In the genomic region with DNA sequence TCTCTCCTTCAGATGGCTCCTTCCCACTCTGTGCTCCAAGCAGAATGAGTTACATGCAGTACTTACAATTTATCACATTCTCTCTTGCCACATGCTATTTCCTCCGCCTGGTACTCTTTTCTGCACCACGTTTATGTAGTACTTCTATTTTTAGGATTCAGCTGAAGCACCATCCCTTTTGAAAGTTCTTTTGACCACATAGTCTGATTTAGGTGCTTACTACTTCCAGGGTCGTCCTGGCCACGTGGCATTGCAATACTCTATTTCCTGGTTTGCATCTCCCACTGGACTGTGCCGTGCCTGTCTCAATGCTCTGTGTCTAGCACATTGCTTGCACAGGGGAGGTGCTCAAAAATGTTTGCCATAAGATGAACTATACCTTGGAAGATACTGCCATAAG, we compare ENCODE assay signal across 1 cellular context.
TF ChIP-seq lines count a peak whose summit lies in the region.

No MANE protein-coding gene starts in this region.

TF ChIP-seq in GM12878, 131 proteins besides CTCF, POLR2A, EP300 and RAD21:
- TF ChIP-seq NR2C1 (IDR thresholded peaks at IDR 0.05), result peak; percentile 13; the same call in 1 of the 2 replicates
- no peak for TF ChIP-seq LARP7 (IDR thresholded peaks at IDR 0.05)
- TF ChIP-seq SREBF2 (IDR thresholded peaks at IDR 0.05; ENCODE audit: low read length), result no peak
- TF ChIP-seq, protein P1, sequence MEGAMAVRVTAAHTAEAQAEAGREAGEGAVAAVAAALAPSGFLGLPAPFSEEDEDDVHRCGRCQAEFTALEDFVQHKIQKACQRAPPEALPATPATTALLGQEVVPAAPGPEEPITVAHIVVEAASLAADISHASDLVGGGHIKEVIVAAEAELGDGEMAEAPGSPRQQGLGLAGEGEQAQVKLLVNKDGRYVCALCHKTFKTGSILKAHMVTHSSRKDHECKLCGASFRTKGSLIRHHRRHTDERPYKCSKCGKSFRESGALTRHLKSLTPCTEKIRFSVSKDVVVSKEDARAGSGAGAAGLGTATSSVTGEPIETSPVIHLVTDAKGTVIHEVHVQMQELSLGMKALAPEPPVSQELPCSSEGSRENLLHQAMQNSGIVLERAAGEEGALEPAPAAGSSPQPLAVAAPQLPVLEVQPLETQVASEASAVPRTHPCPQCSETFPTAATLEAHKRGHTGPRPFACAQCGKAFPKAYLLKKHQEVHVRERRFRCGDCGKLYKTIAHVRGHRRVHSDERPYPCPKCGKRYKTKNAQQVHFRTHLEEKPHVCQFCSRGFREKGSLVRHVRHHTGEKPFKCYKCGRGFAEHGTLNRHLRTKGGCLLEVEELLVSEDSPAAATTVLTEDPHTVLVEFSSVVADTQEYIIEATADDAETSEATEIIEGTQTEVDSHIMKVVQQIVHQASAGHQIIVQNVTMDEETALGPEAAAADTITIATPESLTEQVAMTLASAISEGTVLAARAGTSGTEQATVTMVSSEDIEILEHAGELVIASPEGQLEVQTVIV (IDR thresholded peaks at IDR 0.05; ENCODE audit: borderline replicate concordance, partially characterized antibody), result no peak
- TF ChIP-seq RUNX3 (IDR thresholded peaks at IDR 0.05; ENCODE audit: low read length), result peak; percentile 73
- TF ChIP-seq KAT2A (conservative IDR thresholded peaks at IDR 0.05; ENCODE audit: control insufficient read depth, low read depth, low read length), result no peak
- no peak for TF ChIP-seq EGR1 (IDR thresholded peaks at IDR 0.05; ENCODE audit: borderline replicate concordance in 1 of 2, low read depth in 2 of 2, low read length in 2 of 2)
- TF ChIP-seq IKZF2 (IDR thresholded peaks at IDR 0.05), result peak in 1 of 2 experiments; percentile 30; a peak in 2 of 4 replicates
- TF ChIP-seq, protein P2, sequence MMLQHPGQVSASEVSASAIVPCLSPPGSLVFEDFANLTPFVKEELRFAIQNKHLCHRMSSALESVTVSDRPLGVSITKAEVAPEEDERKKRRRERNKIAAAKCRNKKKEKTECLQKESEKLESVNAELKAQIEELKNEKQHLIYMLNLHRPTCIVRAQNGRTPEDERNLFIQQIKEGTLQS (IDR thresholded peaks at IDR 0.05; ENCODE audit: borderline replicate concordance, extremely low read depth, low read depth, low read length), result no peak
- TF ChIP-seq RAD51 (IDR thresholded peaks at IDR 0.05), result peak; percentile 45; the same call in 1 of the 2 replicates
- TF ChIP-seq RCOR1 (conservative IDR thresholded peaks at IDR 0.05; ENCODE audit: low read depth, low read length), result no peak
- peak in 1 of 2 experiments; percentile 62; a peak in 1 of 4 replicates for TF ChIP-seq ETV6 (conservative IDR thresholded peaks at IDR 0.05 in 1 of 2, IDR thresholded peaks at IDR 0.05 in 1 of 2; ENCODE audit: borderline replicate concordance in 1 of 2, low read depth in 1 of 2)
- TF ChIP-seq, protein P3, sequence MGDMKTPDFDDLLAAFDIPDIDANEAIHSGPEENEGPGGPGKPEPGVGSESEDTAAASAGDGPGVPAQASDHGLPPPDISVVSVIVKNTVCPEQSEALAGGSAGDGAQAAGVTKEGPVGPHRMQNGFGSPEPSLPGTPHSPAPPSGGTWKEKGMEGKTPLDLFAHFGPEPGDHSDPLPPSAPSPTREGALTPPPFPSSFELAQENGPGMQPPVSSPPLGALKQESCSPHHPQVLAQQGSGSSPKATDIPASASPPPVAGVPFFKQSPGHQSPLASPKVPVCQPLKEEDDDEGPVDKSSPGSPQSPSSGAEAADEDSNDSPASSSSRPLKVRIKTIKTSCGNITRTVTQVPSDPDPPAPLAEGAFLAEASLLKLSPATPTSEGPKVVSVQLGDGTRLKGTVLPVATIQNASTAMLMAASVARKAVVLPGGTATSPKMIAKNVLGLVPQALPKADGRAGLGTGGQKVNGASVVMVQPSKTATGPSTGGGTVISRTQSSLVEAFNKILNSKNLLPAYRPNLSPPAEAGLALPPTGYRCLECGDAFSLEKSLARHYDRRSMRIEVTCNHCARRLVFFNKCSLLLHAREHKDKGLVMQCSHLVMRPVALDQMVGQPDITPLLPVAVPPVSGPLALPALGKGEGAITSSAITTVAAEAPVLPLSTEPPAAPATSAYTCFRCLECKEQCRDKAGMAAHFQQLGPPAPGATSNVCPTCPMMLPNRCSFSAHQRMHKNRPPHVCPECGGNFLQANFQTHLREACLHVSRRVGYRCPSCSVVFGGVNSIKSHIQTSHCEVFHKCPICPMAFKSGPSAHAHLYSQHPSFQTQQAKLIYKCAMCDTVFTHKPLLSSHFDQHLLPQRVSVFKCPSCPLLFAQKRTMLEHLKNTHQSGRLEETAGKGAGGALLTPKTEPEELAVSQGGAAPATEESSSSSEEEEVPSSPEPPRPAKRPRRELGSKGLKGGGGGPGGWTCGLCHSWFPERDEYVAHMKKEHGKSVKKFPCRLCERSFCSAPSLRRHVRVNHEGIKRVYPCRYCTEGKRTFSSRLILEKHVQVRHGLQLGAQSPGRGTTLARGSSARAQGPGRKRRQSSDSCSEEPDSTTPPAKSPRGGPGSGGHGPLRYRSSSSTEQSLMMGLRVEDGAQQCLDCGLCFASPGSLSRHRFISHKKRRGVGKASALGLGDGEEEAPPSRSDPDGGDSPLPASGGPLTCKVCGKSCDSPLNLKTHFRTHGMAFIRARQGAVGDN (IDR thresholded peaks at IDR 0.05), result 0 out of 2 replicates have a peak, but pooled peaks have one; percentile 36
- no peak for TF ChIP-seq FOS (IDR thresholded peaks at IDR 0.05; ENCODE audit: borderline replicate concordance, extremely low read depth, insufficient read length)
- TF ChIP-seq SPI1 (IDR thresholded peaks at IDR 0.05; ENCODE audit: borderline replicate concordance, insufficient read depth, low read depth, low read length), result no peak
- 0 out of 2 replicates have a peak, but pooled peaks have one; percentile 21 for TF ChIP-seq NFIC (IDR thresholded peaks at IDR 0.05; ENCODE audit: low read depth, low read length)
- TF ChIP-seq, protein P4, sequence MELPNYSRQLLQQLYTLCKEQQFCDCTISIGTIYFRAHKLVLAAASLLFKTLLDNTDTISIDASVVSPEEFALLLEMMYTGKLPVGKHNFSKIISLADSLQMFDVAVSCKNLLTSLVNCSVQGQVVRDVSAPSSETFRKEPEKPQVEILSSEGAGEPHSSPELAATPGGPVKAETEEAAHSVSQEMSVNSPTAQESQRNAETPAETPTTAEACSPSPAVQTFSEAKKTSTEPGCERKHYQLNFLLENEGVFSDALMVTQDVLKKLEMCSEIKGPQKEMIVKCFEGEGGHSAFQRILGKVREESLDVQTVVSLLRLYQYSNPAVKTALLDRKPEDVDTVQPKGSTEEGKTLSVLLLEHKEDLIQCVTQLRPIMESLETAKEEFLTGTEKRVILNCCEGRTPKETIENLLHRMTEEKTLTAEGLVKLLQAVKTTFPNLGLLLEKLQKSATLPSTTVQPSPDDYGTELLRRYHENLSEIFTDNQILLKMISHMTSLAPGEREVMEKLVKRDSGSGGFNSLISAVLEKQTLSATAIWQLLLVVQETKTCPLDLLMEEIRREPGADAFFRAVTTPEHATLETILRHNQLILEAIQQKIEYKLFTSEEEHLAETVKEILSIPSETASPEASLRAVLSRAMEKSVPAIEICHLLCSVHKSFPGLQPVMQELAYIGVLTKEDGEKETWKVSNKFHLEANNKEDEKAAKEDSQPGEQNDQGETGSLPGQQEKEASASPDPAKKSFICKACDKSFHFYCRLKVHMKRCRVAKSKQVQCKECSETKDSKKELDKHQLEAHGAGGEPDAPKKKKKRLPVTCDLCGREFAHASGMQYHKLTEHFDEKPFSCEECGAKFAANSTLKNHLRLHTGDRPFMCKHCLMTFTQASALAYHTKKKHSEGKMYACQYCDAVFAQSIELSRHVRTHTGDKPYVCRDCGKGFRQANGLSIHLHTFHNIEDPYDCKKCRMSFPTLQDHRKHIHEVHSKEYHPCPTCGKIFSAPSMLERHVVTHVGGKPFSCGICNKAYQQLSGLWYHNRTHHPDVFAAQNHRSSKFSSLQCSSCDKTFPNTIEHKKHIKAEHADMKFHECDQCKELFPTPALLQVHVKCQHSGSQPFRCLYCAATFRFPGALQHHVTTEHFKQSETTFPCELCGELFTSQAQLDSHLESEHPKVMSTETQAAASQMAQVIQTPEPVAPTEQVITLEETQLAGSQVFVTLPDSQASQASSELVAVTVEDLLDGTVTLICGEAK (IDR thresholded peaks at IDR 0.05; ENCODE audit: borderline replicate concordance), result no peak
- peak; percentile 48; the same call in 1 of the 2 replicates for TF ChIP-seq GABPA (IDR thresholded peaks at IDR 0.05; ENCODE audit: low read depth)
- TF ChIP-seq MEF2A (IDR thresholded peaks at IDR 0.05; ENCODE audit: insufficient read depth, low read depth, low read length), result peak; percentile 71
- no peak for TF ChIP-seq KLF5 (IDR thresholded peaks at IDR 0.05; ENCODE audit: partially characterized antibody)
- TF ChIP-seq, protein P5, sequence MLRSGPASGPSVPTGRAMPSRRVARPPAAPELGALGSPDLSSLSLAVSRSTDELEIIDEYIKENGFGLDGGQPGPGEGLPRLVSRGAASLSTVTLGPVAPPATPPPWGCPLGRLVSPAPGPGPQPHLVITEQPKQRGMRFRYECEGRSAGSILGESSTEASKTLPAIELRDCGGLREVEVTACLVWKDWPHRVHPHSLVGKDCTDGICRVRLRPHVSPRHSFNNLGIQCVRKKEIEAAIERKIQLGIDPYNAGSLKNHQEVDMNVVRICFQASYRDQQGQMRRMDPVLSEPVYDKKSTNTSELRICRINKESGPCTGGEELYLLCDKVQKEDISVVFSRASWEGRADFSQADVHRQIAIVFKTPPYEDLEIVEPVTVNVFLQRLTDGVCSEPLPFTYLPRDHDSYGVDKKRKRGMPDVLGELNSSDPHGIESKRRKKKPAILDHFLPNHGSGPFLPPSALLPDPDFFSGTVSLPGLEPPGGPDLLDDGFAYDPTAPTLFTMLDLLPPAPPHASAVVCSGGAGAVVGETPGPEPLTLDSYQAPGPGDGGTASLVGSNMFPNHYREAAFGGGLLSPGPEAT (IDR thresholded peaks at IDR 0.05; ENCODE audit: low read depth), result no peak
- peak; percentile 59 for TF ChIP-seq EED (IDR thresholded peaks at IDR 0.05; ENCODE audit: low read depth)
- peak; percentile 43 for TF ChIP-seq MEF2B (IDR thresholded peaks at IDR 0.05; ENCODE audit: partially characterized antibody, poor library complexity, severe bottlenecking)
- no peak for TF ChIP-seq HCFC1 (IDR thresholded peaks at IDR 0.05; ENCODE audit: low read length)
